In genomic region chr7:45028920-45029344, GRCh38 we compare ENCODE assay signal across 15 cellular contexts. TPM values are rescaled to one million over a fixed set of nuclear protein-coding genes. Genes with fewer than 3 reads are reported as not detected.
DNase-seq lines count a peak whose midpoint lies in the region; ATAC-seq, FAIRE-seq and TF ChIP-seq lines count a peak whose summit lies in the region.
"Had no signal": no experiment of that assay in that cellular context is flagged by ENCODE, and none has a peak within 500 bp of the region (broad histone marks: within the 10 kb centered on the region; RNA-seq: fewer than 3 reads in every experiment).

No MANE protein-coding gene starts in this region.

- peak overlapping the region; percentile 86 for H3K27ac Mint-ChIP-seq in memory B cell
- H3K27ac Mint-ChIP-seq: GM23338 had no signal

- no peak for TF ChIP-seq CTCF in left ventricle myocardium inferior (IDR thresholded peaks at IDR 0.05; ENCODE audit: borderline replicate concordance)

- H3K4me3 ChIP-seq in left ventricle myocardium inferior (peak overlapping the region; percentile 4), urinary bladder (ENCODE audit: low read depth, low read length) (peak overlapping the region; percentile 0)
- H3K4me3 ChIP-seq: GM23338 had no signal

- peaks cover 10% of the 10 kb centered on the region for H3K4me1 ChIP-seq in left ventricle myocardium inferior
- H3K4me1 ChIP-seq in urinary bladder (ENCODE audit: insufficient read depth): no peaks in the 10 kb centered on the region
- H3K4me1 ChIP-seq: BE2C had no signal

- no peak for DNase-seq in left ventricle myocardium inferior
- no peak for DNase-seq in left cardiac atrium
- DNase-seq in UCSD-AML1 (lab: John Stamatoyannopoulos, UW; ENCODE audit: unreplicated experiment): peak; percentile 10
- no peak for DNase-seq in memory B cell (ENCODE audit: low spot score in 2 of 2)
- no peak for DNase-seq in urothelium cell line (ENCODE audit: low spot score)
- DNase-seq in NCI-H226: no peak
- DNase-seq: BE2C, NCI-H1092, NCI-H524, Right ventricle myocardium superior had no signal

- no peak for FAIRE-seq in urothelium cell line (lab: Jason Lieb, UNC)
- FAIRE-seq: colon had no signal

- peaks cover 9% of the 10 kb centered on the region for H3K36me3 ChIP-seq in left ventricle myocardium inferior
- H3K36me3 ChIP-seq in urinary bladder (ENCODE audit: insufficient read depth): no peaks in the 10 kb centered on the region

- intact Hi-C loops in left ventricle myocardium inferior (cut with micrococcal nuclease): no loop called here
- intact Hi-C loops in left cardiac atrium (cut with DNase I): no loop called here

- H3K27ac ChIP-seq in left ventricle myocardium inferior (replicated peaks): no peak overlapping the region
- H3K27ac ChIP-seq in urinary bladder (ENCODE audit: low read depth): no peak overlapping the region
- H3K27ac ChIP-seq: VCaP had no signal

- no peak for ATAC-seq in left cardiac atrium
- no peak for ATAC-seq in memory B cell (ENCODE audit: low read depth)
- no peak for ATAC-seq in HG02798 (IDR thresholded peaks at IDR 0.05; ENCODE audit: poor library complexity, unreplicated experiment)
- ATAC-seq: GM23338 had no signal

- H3K36me3 Mint-ChIP-seq in memory B cell: peaks cover 16% of the 10 kb centered on the region

- peaks cover 45% of the 10 kb centered on the region for H3K4me1 Mint-ChIP-seq in memory B cell

- H3K9me3 ChIP-seq in left ventricle myocardium inferior (replicated peaks): peaks cover 5% of the 10 kb centered on the region
- H3K9me3 ChIP-seq: BE2C had no signal

- no peaks in the 10 kb centered on the region for H3K27me3 ChIP-seq in left ventricle myocardium inferior (ENCODE audit: low read depth)
- H3K27me3 ChIP-seq: BE2C had no signal

- WGBS in urinary bladder: 81% methylated on average over 7 of the region's 7 CpGs

- H3K27me3 Mint-ChIP-seq in memory B cell: no peaks in the 10 kb centered on the region

- peak overlapping the region; percentile 89 for H3K4me3 Mint-ChIP-seq in memory B cell
- H3K4me3 Mint-ChIP-seq: GM23338 had no signal

- peaks cover 2% of the 10 kb centered on the region for H3K9me3 Mint-ChIP-seq in memory B cell
- H3K9me3 Mint-ChIP-seq: GM23338 had no signal

RNA-seq across cellular contexts. Expression of gene CCM2, which starts 28.9 kb away (rescaled TPM):
- 24.5 TPM for total RNA-seq in left ventricle myocardium inferior
- 10 to 100 TPM; 33.5 to 36.5 TPM for total RNA-seq in left cardiac atrium
- total RNA-seq in urinary bladder: 19.5 TPM
- polyA plus RNA-seq in urinary bladder: 42.0 TPM

RNA-seq across cellular contexts. Expression of gene MYO1G, which starts 50.1 kb away (rescaled TPM):
- total RNA-seq in left ventricle myocardium inferior (0.77 TPM), left cardiac atrium (1 to 10 TPM; 3.1 to 3.5 TPM), urinary bladder (1.8 TPM)
- 3.6 TPM for polyA plus RNA-seq in urinary bladder

RNA-seq across cellular contexts. Expression of gene NACAD, which starts 59.8 kb away (rescaled TPM):
- 3.8 TPM for total RNA-seq in left ventricle myocardium inferior
- 1 to 10 TPM; 3.9 to 5.5 TPM for total RNA-seq in left cardiac atrium
- total RNA-seq in urinary bladder: 1.9 TPM
- polyA plus RNA-seq in urinary bladder: 7.7 TPM
